ENCODE assay signal across 8 cellular contexts in genomic region chr17:78040561-78041400, GRCh38.
DNase-seq lines count a peak whose midpoint lies in the region; ATAC-seq and TF ChIP-seq lines count a peak whose summit lies in the region.

No MANE protein-coding gene starts in this region.

- intact Hi-C loops in lower lobe of right lung (cut with DNase I), result no loop called here

- H3K9me3 ChIP-seq in lower lobe of right lung, result no peaks in the 10 kb centered on the region

- H3K27me3 ChIP-seq in lower lobe of right lung (ENCODE audit: low read depth), result no peaks in the 10 kb centered on the region

- peak overlapping the region; percentile 55 for H3K4me3 ChIP-seq in lower lobe of right lung

- DNase-seq in GM03348 (ENCODE audit: low spot score), result peak; percentile 83
- peak; percentile 42 for DNase-seq in NCI-H2107 (lab: John Stamatoyannopoulos, UW)
- DNase-seq in dedifferentiated amniotic fluid mesenchymal stem cell (ENCODE audit: extremely low spot score), result peak; percentile 59
- peak; percentile 76 for DNase-seq in lower lobe of right lung
- DNase-seq in superior temporal gyrus (ENCODE audit: extremely low spot score), result peak; percentile 90
- no peak for DNase-seq in ecto neural progenitor cell (ENCODE audit: low spot score)

- peaks cover 23% of the 10 kb centered on the region for H3K4me1 ChIP-seq in lower lobe of right lung

- peak; percentile 37; the same call in 1 of the 2 replicates for TF ChIP-seq CTCF in VCaP (conservative IDR thresholded peaks at IDR 0.05)
- no peak for TF ChIP-seq CTCF in lower lobe of right lung (IDR thresholded peaks at IDR 0.05)

- H3K36me3 ChIP-seq in lower lobe of right lung, result no peaks in the 10 kb centered on the region

- peak overlapping the region; percentile 97 for H3K27ac ChIP-seq in VCaP
- peak overlapping the region; percentile 88 for H3K27ac ChIP-seq in lower lobe of right lung

- peak; percentile 88 to 89 for ATAC-seq in lower lobe of right lung
- ATAC-seq in HG02885 (IDR thresholded peaks at IDR 0.05; ENCODE audit: poor library complexity, unreplicated experiment), result no peak
